Comparison of ENCODE assay signal across 29 cellular contexts in genomic region chr17:45751466-45751865, GRCh38. TPM values are rescaled to one million over a fixed set of nuclear protein-coding genes. Genes with fewer than 3 reads are reported as not detected.
DNase-seq lines count a peak whose midpoint lies in the region; ATAC-seq, FAIRE-seq and TF ChIP-seq lines count a peak whose summit lies in the region.
"Had no signal": no experiment of that assay in that cellular context is flagged by ENCODE, and none has a peak within 500 bp of the region (broad histone marks: within the 10 kb centered on the region; RNA-seq: fewer than 3 reads in every experiment).

No MANE protein-coding gene starts in this region.

- H3K9me3 ChIP-seq in gastroesophageal sphincter = no peaks in the 10 kb centered on the region
- H3K9me3 ChIP-seq: BE2C, BLaER1 had no signal

- FAIRE-seq in H54 (lab: Jason Lieb, UNC) (no peak), RCC 7860 (lab: Jason Lieb, UNC) (no peak)
- FAIRE-seq: A204.1, D721Med, GM12878, GM12892, GM18507 had no signal

- DNase-seq in ELF-1 (ENCODE audit: low read depth, low spot score) = peak; percentile 79
- DNase-seq in SK-MEL-5 (ENCODE audit: low read depth, low spot score) = peak; percentile 14
- DNase-seq in mesenteric fat pad (ENCODE audit: low spot score) = peak; percentile 53
- peak; percentile 40 for DNase-seq in posterior vena cava (ENCODE audit: low spot score)
- DNase-seq in H54 (ENCODE audit: insufficient read length, low spot score) = no peak
- no peak for DNase-seq in stimulated activated effector memory CD8-positive, alpha-beta T cell treated with anti-CD3 and anti-CD28 coated beads, Interleukin-12 subunit alpha, Interleukin-12 subunit beta, amount 100 ng/mL, for 72 hours (ENCODE audit: low spot score in 2 of 2)
- no peak for DNase-seq in RCC 7860 (ENCODE audit: low spot score)
- DNase-seq: 8988T; ACHN; BE2C; C1 segment of cervical spinal cord; Calu3; CD4-positive, alpha-beta memory T cell; CD4-positive, CD25-positive, alpha-beta regulatory T cell; CD8-positive, alpha-beta memory T cell; COR-L47; DMS79 treated with DMSO at 0.1 percent for 48 hours; GDM1 had no signal

- peaks cover 77% of the 10 kb centered on the region for H3K27me3 ChIP-seq in gastroesophageal sphincter
- H3K27me3 ChIP-seq: BE2C, BLaER1 had no signal

- no peaks in the 10 kb centered on the region for H3K9me3 Mint-ChIP-seq in stimulated activated effector memory CD8-positive, alpha-beta T cell treated with anti-CD3 and anti-CD28 coated beads, Interleukin-12 subunit alpha, Interleukin-12 subunit beta, amount 100 ng/mL, for 72 hours
- H3K9me3 Mint-ChIP-seq: CD4-positive, alpha-beta memory T cell; CD4-positive, CD25-positive, alpha-beta regulatory T cell; CD8-positive, alpha-beta memory T cell had no signal

- ATAC-seq in stimulated activated effector memory CD8-positive, alpha-beta T cell treated with anti-CD3 and anti-CD28 coated beads, Interleukin-12 subunit alpha, Interleukin-12 subunit beta, amount 100 ng/mL, for 72 hours = no peak
- ATAC-seq in gastroesophageal sphincter = no peak
- ATAC-seq: GM12878 had no signal

- H3K36me3 Mint-ChIP-seq in stimulated activated effector memory CD8-positive, alpha-beta T cell treated with anti-CD3 and anti-CD28 coated beads, Interleukin-12 subunit alpha, Interleukin-12 subunit beta, amount 100 ng/mL, for 72 hours = no peaks in the 10 kb centered on the region
- H3K36me3 Mint-ChIP-seq: CD14-positive monocyte; CD4-positive, alpha-beta memory T cell; CD4-positive, CD25-positive, alpha-beta regulatory T cell; CD8-positive, alpha-beta memory T cell had no signal

- no peak overlapping the region for H3K4me3 Mint-ChIP-seq in stimulated activated effector memory CD8-positive, alpha-beta T cell treated with anti-CD3 and anti-CD28 coated beads, Interleukin-12 subunit alpha, Interleukin-12 subunit beta, amount 100 ng/mL, for 72 hours
- H3K4me3 Mint-ChIP-seq: CD14-positive monocyte; CD4-positive, alpha-beta memory T cell; CD4-positive, CD25-positive, alpha-beta regulatory T cell; CD8-positive, alpha-beta memory T cell had no signal

- H3K4me1 ChIP-seq in gastroesophageal sphincter = no peaks in the 10 kb centered on the region
- H3K4me1 ChIP-seq: BE2C had no signal

- TF ChIP-seq CTCF in gastroesophageal sphincter (IDR thresholded peaks at IDR 0.05) = no peak

- no peak overlapping the region for H3K27ac ChIP-seq in gastroesophageal sphincter
- H3K27ac ChIP-seq: BLaER1 had no signal

- intact Hi-C loops in posterior vena cava (cut with DNase I) = no loop called here

- no peak for TF ChIP-seq EP300 in gastroesophageal sphincter (IDR thresholded peaks at IDR 0.05)

- in situ Hi-C loops in SK-MEL-5 (cut with HindIII; ENCODE audit: low pct_unique_long_range_greater_than_20kb, low sequenced_read_pairs) = no loop called here

- H3K27ac Mint-ChIP-seq in stimulated activated effector memory CD8-positive, alpha-beta T cell treated with anti-CD3 and anti-CD28 coated beads, Interleukin-12 subunit alpha, Interleukin-12 subunit beta, amount 100 ng/mL, for 72 hours = no peak overlapping the region
- H3K27ac Mint-ChIP-seq: CD14-positive monocyte; CD4-positive, alpha-beta memory T cell; CD4-positive, CD25-positive, alpha-beta regulatory T cell; CD8-positive, alpha-beta memory T cell had no signal

- H3K4me3 ChIP-seq in gastroesophageal sphincter = no peak overlapping the region
- H3K4me3 ChIP-seq: BLaER1, GM12878 had no signal

- no peaks in the 10 kb centered on the region for H3K4me1 Mint-ChIP-seq in stimulated activated effector memory CD8-positive, alpha-beta T cell treated with anti-CD3 and anti-CD28 coated beads, Interleukin-12 subunit alpha, Interleukin-12 subunit beta, amount 100 ng/mL, for 72 hours
- H3K4me1 Mint-ChIP-seq: CD14-positive monocyte; CD4-positive, alpha-beta memory T cell; CD4-positive, CD25-positive, alpha-beta regulatory T cell; CD8-positive, alpha-beta memory T cell had no signal

- TF ChIP-seq POLR2A in H54 (IDR thresholded peaks at IDR 0.05; ENCODE audit: low read depth, low read length) (no peak), gastroesophageal sphincter (IDR thresholded peaks at IDR 0.05) (no peak)

- WGBS in gastroesophageal sphincter (ENCODE audit: low coverage in 1 of 2), 2 donors = 56 to 80% methylated on average over 9 of the region's 10 CpGs

- H3K36me3 ChIP-seq in gastroesophageal sphincter = no peaks in the 10 kb centered on the region
- H3K36me3 ChIP-seq: BE2C, BLaER1 had no signal

RNA-seq across cellular contexts. Expression of gene CRHR1, which starts 32.7 kb away (rescaled TPM):
- 0.27 and 0.48 TPM in 2 replicates for total RNA-seq in SK-MEL-5 (2014; rRNA removed; shearing (Covaris generic))
- 0.73 and 1.5 TPM in 2 replicates for polyA plus RNA-seq in SK-MEL-5 (2015; cell fraction: cytosol; rRNA removed)
- polyA plus RNA-seq in SK-MEL-5 (2015; cell fraction: nucleus; rRNA removed) = 0.33 and 1.9 TPM in 2 replicates
- total RNA-seq in mesenteric fat pad (not detected), posterior vena cava (not detected), gastroesophageal sphincter (under 1 TPM in 3 of 4 donors, not detected in 1; 0.10 to 0.54 (median 0.35) TPM)
- total RNA-seq: A673; Calu3; CD4-positive, alpha-beta memory T cell; CD4-positive, CD25-positive, alpha-beta regulatory T cell; CD8-positive, alpha-beta memory T cell; G401 had no signal
- polyA plus RNA-seq: AG04450; CD14-positive monocyte; CD4-positive, alpha-beta memory T cell; CD4-positive, CD25-positive, alpha-beta regulatory T cell; CD8-positive, alpha-beta memory T cell; GM12878 had no signal

Comparison
In these comparisons a context has a peak if more than half of its experiments do, and no peak if none do; other contexts are left out.
1. DNase-seq: peak in ELF-1 (single experiment), SK-MEL-5 (single experiment), mesenteric fat pad (single experiment) and posterior vena cava (single experiment); none in H54 (single experiment), stimulated activated effector memory CD8-positive, alpha-beta T cell treated with anti-CD3 and anti-CD28 coated beads, Interleukin-12 subunit alpha, Interleukin-12 subunit beta, amount 100 ng/mL, for 72 hours (0 of 2) and RCC 7860 (single experiment).